Comparison of ENCODE assay signal across 1 cellular context in genomic region chr2:112154246-112155110, GRCh38.
TF ChIP-seq lines count a peak whose summit lies in the region.

No MANE protein-coding gene starts in this region.

TF ChIP-seq in GM23338, 12 proteins besides CTCF, POLR2A, EP300 and RAD21 (continued from another document):
- TF ChIP-seq ZNF462 (CRISPR knock-in tag; IDR thresholded peaks at IDR 0.05) (no peak), EZH2 (IDR thresholded peaks at IDR 0.05; ENCODE audit: low read depth, unreplicated experiment) (no peak), EZH2phosphoT487 (IDR thresholded peaks at IDR 0.05; ENCODE audit: unreplicated experiment) (no peak)
